28 cellular contexts compared by ENCODE assay signal in genomic region chr3:122078235-122078935, GRCh38. TPM values are rescaled to one million over a fixed set of nuclear protein-coding genes. Genes with fewer than 3 reads are reported as not detected.
A peak's percentile ranks its signal among the peaks of the same experiment; 100 is the strongest.
DNase-seq lines count a peak whose midpoint lies in the region; ATAC-seq and TF ChIP-seq lines count a peak whose summit lies in the region.
"Had no signal": no experiment of that assay in that cellular context is flagged by ENCODE, and none has a peak within 500 bp of the region (broad histone marks: within the 10 kb centered on the region; RNA-seq: fewer than 3 reads in every experiment).

No MANE protein-coding gene starts in this region.

- TF ChIP-seq POLR2A in spleen (IDR thresholded peaks at IDR 0.05) = no peak

- peak overlapping the region; percentile 90 for H3K9ac ChIP-seq in OCI-LY3 (ENCODE audit: low read length)

- H3K9me3 ChIP-seq in OCI-LY3 (ENCODE audit: insufficient read depth, low read length) = no peaks in the 10 kb centered on the region
- no peaks in the 10 kb centered on the region for H3K9me3 ChIP-seq in spleen
- H3K9me3 ChIP-seq: upper lobe of left lung had no signal

- H3K4me1 Mint-ChIP-seq in activated CD8-positive, alpha-beta T cell treated with anti-CD3 and anti-CD28 coated beads, Interleukin-2, amount 10 ng/mL, durations not matched to agents 7 days and 5 days (ENCODE audit: low read depth) = peaks cover 50% of the 10 kb centered on the region
- peaks cover 28% of the 10 kb centered on the region for H3K4me1 Mint-ChIP-seq in activated CD8-positive, alpha-beta T cell treated with anti-CD3 and anti-CD28 coated beads for 36 hours (ENCODE audit: low read depth)

- 42 to 56% (median 54%) methylated on average over 8 of the region's 8 CpGs for WGBS in spleen, 5 donors

- no peak for TF ChIP-seq CTCF in activated CD8-positive, alpha-beta T cell treated with anti-CD3 and anti-CD28 coated beads for 36 hours (IDR thresholded peaks at IDR 0.05)
- TF ChIP-seq CTCF in GM12865 (IDR thresholded peaks at IDR 0.05; ENCODE audit: insufficient read depth, low read depth, low read length, missing control alignments) = no peak
- TF ChIP-seq CTCF in OCI-LY3 (IDR thresholded peaks at IDR 0.05; ENCODE audit: low read depth, low read length) = no peak
- TF ChIP-seq CTCF in spleen (IDR thresholded peaks at IDR 0.05 in 8 of 11, conservative IDR thresholded peaks at IDR 0.05 in 3 of 11) = no peak

- H3K4me3 Mint-ChIP-seq in activated CD8-positive, alpha-beta T cell treated with anti-CD3 and anti-CD28 coated beads, Interleukin-2, amount 10 ng/mL, durations not matched to agents 7 days and 5 days = peak overlapping the region; percentile 36
- no peak overlapping the region for H3K4me3 Mint-ChIP-seq in activated CD8-positive, alpha-beta T cell treated with anti-CD3 and anti-CD28 coated beads for 36 hours

- H3K36me3 ChIP-seq in OCI-LY3 (replicated peaks; ENCODE audit: low read depth, low read length) (peaks cover 13% of the 10 kb centered on the region), spleen (no peaks in the 10 kb centered on the region)
- H3K36me3 ChIP-seq: upper lobe of left lung had no signal

- peak overlapping the region; percentile 97 for H3K4me2 ChIP-seq in OCI-LY3 (ENCODE audit: low read length)

- H3K4me1 ChIP-seq in OCI-LY3 (ENCODE audit: low read length) (peaks cover 86% of the 10 kb centered on the region), spleen (peaks cover 5 to 76% (median 47%) of the 10 kb centered on the region in 6 donors)

- peaks cover 59% of the 10 kb centered on the region for H3K79me2 ChIP-seq in OCI-LY3 (ENCODE audit: low read length)

- no peaks in the 10 kb centered on the region for H3K27me3 ChIP-seq in OCI-LY3 (ENCODE audit: low read depth, low read length)
- no peaks in the 10 kb centered on the region for H3K27me3 ChIP-seq in spleen (replicated peaks in 1 of 7)
- H3K27me3 ChIP-seq: upper lobe of left lung had no signal

- no peak for DNase-seq in activated CD8-positive, alpha-beta T cell treated with anti-CD3 and anti-CD28 coated beads, Interleukin-2, amount 10 ng/mL, durations not matched to agents 7 days and 5 days
- no peak for DNase-seq in activated CD8-positive, alpha-beta T cell treated with anti-CD3 and anti-CD28 coated beads for 36 hours
- peak; percentile 65 for DNase-seq in GM12865 (ENCODE audit: low read depth)
- no peak for DNase-seq in spleen
- no peak for DNase-seq in NCI-H2029 treated with DMSO at 0.1 percent for 48 hours (lab: John Stamatoyannopoulos, UW)
- DNase-seq: activated CD4-positive, alpha-beta T cell treated with anti-CD3 and anti-CD28 coated beads for 4 hours; activated naive CD4-positive, alpha-beta T cell; activated T-cell treated with anti-CD3 and anti-CD28 coated beads for 4 hours; anterior cingulate cortex; EL; glutamatergic neuron; KG1; kidney glomerular epithelial cell; NCI-H1694; NCI-H82; nucleus accumbens; SHP77 treated with DMSO at 0.1 percent for 48 hours; stimulated activated CD4-positive, alpha-beta T cell treated with anti-CD3 and anti-CD28 coated beads, Interleukin-4, amount 100 ng/mL, for 1 hour; upper lobe of left lung had no signal

- peak overlapping the region; percentile 64 for H3K4me3 ChIP-seq in GM12865 (ENCODE audit: low read depth, low read length)
- H3K4me3 ChIP-seq in OCI-LY3 (ENCODE audit: low read length) = peak overlapping the region; percentile 90
- H3K4me3 ChIP-seq in spleen = peak overlapping the region in 7 of 8 donors; percentile 0 to 68 (median 25)
- H3K4me3 ChIP-seq: upper lobe of left lung had no signal

- H3K27me3 Mint-ChIP-seq in activated CD8-positive, alpha-beta T cell treated with anti-CD3 and anti-CD28 coated beads, Interleukin-2, amount 10 ng/mL, durations not matched to agents 7 days and 5 days (ENCODE audit: low read depth) = peaks cover 6% of the 10 kb centered on the region
- H3K27me3 Mint-ChIP-seq in activated CD8-positive, alpha-beta T cell treated with anti-CD3 and anti-CD28 coated beads for 36 hours = peaks cover 17% of the 10 kb centered on the region

- intact Hi-C loops in activated CD8-positive, alpha-beta T cell treated with anti-CD3 and anti-CD28 coated beads for 36 hours (cut with micrococcal nuclease) = no loop called here
- intact Hi-C loops in spleen (cut with DNase I; ENCODE audit: low total_unique reads) = no loop called here

- CTCF ChIA-PET in activated CD8-positive, alpha-beta T cell treated with anti-CD3 and anti-CD28 coated beads, Interleukin-2, amount 10 ng/mL, durations not matched to agents 7 days and 5 days (lab: Charles Lee) = interaction anchor here (1.0 to 1.7 kb wide), 2 partner anchors 15 to 23 kb away, joined by 3 to 8 read pairs; no protein-coding TSS in a partner anchor
- CTCF ChIA-PET in activated CD8-positive, alpha-beta T cell treated with anti-CD3 and anti-CD28 coated beads for 36 hours (lab: Charles Lee) = interaction anchor here (1.0 to 1.1 kb wide), 2 partner anchors 14 to 23 kb away, joined by 4 read pairs; no protein-coding TSS in a partner anchor

- H2AFZ ChIP-seq in OCI-LY3 (ENCODE audit: low read depth, low read length) = 0 out of 2 replicates have a peak overlapping the region, but pooled peaks have one; percentile 28

- peak overlapping the region; percentile 95 for H3K27ac ChIP-seq in OCI-LY3 (ENCODE audit: low read length)
- peak overlapping the region in 5 of 8 donors; percentile 69 to 82 (median 75) for H3K27ac ChIP-seq in spleen
- H3K27ac ChIP-seq: C4-2B had no signal

- H3K36me3 Mint-ChIP-seq in activated CD8-positive, alpha-beta T cell treated with anti-CD3 and anti-CD28 coated beads, Interleukin-2, amount 10 ng/mL, durations not matched to agents 7 days and 5 days (ENCODE audit: low read depth) = no peaks in the 10 kb centered on the region
- H3K36me3 Mint-ChIP-seq in activated CD8-positive, alpha-beta T cell treated with anti-CD3 and anti-CD28 coated beads for 36 hours (ENCODE audit: low read depth) = no peaks in the 10 kb centered on the region

- H3K27ac Mint-ChIP-seq in activated CD8-positive, alpha-beta T cell treated with anti-CD3 and anti-CD28 coated beads, Interleukin-2, amount 10 ng/mL, durations not matched to agents 7 days and 5 days = peak overlapping the region; percentile 64
- no peak overlapping the region for H3K27ac Mint-ChIP-seq in activated CD8-positive, alpha-beta T cell treated with anti-CD3 and anti-CD28 coated beads for 36 hours

- no peaks in the 10 kb centered on the region for H3K9me3 Mint-ChIP-seq in activated CD8-positive, alpha-beta T cell treated with anti-CD3 and anti-CD28 coated beads, Interleukin-2, amount 10 ng/mL, durations not matched to agents 7 days and 5 days (ENCODE audit: insufficient read depth)
- H3K9me3 Mint-ChIP-seq in activated CD8-positive, alpha-beta T cell treated with anti-CD3 and anti-CD28 coated beads for 36 hours = no peaks in the 10 kb centered on the region

- no peak for ATAC-seq in activated CD8-positive, alpha-beta T cell treated with anti-CD3 and anti-CD28 coated beads, Interleukin-2, amount 10 ng/mL, durations not matched to agents 7 days and 5 days
- no peak for ATAC-seq in activated CD8-positive, alpha-beta T cell treated with anti-CD3 and anti-CD28 coated beads for 36 hours
- no peak for ATAC-seq in HG02610 (IDR thresholded peaks at IDR 0.05; ENCODE audit: unreplicated experiment)
- no peak for ATAC-seq in HG03175 (IDR thresholded peaks at IDR 0.05; ENCODE audit: unreplicated experiment)

- POLR2A ChIA-PET in activated CD8-positive, alpha-beta T cell treated with anti-CD3 and anti-CD28 coated beads, Interleukin-2, amount 10 ng/mL, durations not matched to agents 7 days and 5 days (lab: Charles Lee) = interaction anchor here (1.1 to 1.4 kb wide), 2 partner anchors 13 to 244 kb away, joined by 3 to 4 read pairs; partner anchors contain the start of genes EAF2 and IQCB1
- POLR2A ChIA-PET in activated CD8-positive, alpha-beta T cell treated with anti-CD3 and anti-CD28 coated beads for 36 hours (lab: Charles Lee) = interaction anchor here (0.7 to 1.3 kb wide), 2 partner anchors 10 to 16 kb away, joined by 3 to 4 read pairs; no protein-coding TSS in a partner anchor

- H4K20me1 ChIP-seq in OCI-LY3 (ENCODE audit: insufficient read depth, low read length) = no peaks in the 10 kb centered on the region

RNA-seq across cellular contexts. Expression of gene CD86, which starts 23.2 kb away (rescaled TPM):
- 1 to 10 TPM in 1 of 2 experiments, under 1 TPM in 1; 0.95 to 1.5 TPM for total RNA-seq in activated CD8-positive, alpha-beta T cell treated with anti-CD3 and anti-CD28 coated beads, Interleukin-2, amount 10 ng/mL, durations not matched to agents 7 days and 5 days
- total RNA-seq in activated CD8-positive, alpha-beta T cell treated with anti-CD3 and anti-CD28 coated beads for 36 hours = under 1 TPM; 0.43 to 0.52 TPM
- total RNA-seq in spleen = 10 to 100 TPM; 19.5 to 41.8 (median 30.6) TPM
- 10 to 100 TPM in 2 of 3 donors, 1 to 10 TPM in 1; 9.8 to 13.7 (median 10.4) TPM for polyA plus RNA-seq in spleen
- total RNA-seq: dermis microvascular lymphatic vessel endothelial cell, endothelial cell of umbilical vein, HT1080, lung microvascular endothelial cell had no signal
- polyA plus RNA-seq: endothelial cell of umbilical vein had no signal

RNA-seq across cellular contexts. Expression of gene ILDR1, which starts 56.3 kb away (rescaled TPM):
- under 1 TPM in 1 of 2 experiments, not detected in 1; 0.16 TPM for total RNA-seq in activated CD8-positive, alpha-beta T cell treated with anti-CD3 and anti-CD28 coated beads, Interleukin-2, amount 10 ng/mL, durations not matched to agents 7 days and 5 days
- not detected for total RNA-seq in activated CD8-positive, alpha-beta T cell treated with anti-CD3 and anti-CD28 coated beads for 36 hours
- 1 to 10 TPM in 5 of 7 donors, under 1 TPM in 2; 0.60 to 3.1 (median 1.2) TPM for total RNA-seq in spleen
- under 1 TPM; 0.26 to 0.86 (median 0.56) TPM for polyA plus RNA-seq in spleen
- total RNA-seq: cardiac septum, dermis microvascular lymphatic vessel endothelial cell, endothelial cell of umbilical vein, HT1080, lung microvascular endothelial cell had no signal
- polyA plus RNA-seq: endothelial cell of umbilical vein had no signal

Comparison
In these comparisons a context has a peak if more than half of its experiments do, and no peak if none do; other contexts are left out.
1. H3K4me3 ChIP-seq: peak in every context shown above with its lines; median percentile 90 in OCI-LY3; 64 in GM12865; 25 in spleen.
2. RNA of gene CD86, which starts 23.2 kb away (total RNA-seq): 19.5 to 41.8 TPM in spleen; 0.95 to 1.5 TPM in activated CD8-positive, alpha-beta T cell treated with anti-CD3 and anti-CD28 coated beads, Interleukin-2, amount 10 ng/mL, durations not matched to agents 7 days and 5 days and 0.43 to 0.52 TPM in activated CD8-positive, alpha-beta T cell treated with anti-CD3 and anti-CD28 coated beads for 36 hours; every median in the first group is over 4 times any median in the second.